ENCODE assay signal across 13 cellular contexts in genomic region chr13:44236370-44236769, GRCh38.
DNase-seq lines count a peak whose midpoint lies in the region; ATAC-seq and TF ChIP-seq lines count a peak whose summit lies in the region.
"Had no signal": no experiment of that assay in that cellular context is flagged by ENCODE, and none has a peak within 500 bp of the region (broad histone marks: within the 10 kb centered on the region; RNA-seq: fewer than 3 reads in every experiment).

No MANE protein-coding gene starts in this region.

- H3K4me1 ChIP-seq in GM23248 (ENCODE audit: insufficient read depth) (peaks cover 40% of the 10 kb centered on the region), spleen (peaks cover 0 to 14% (median 2%) of the 10 kb centered on the region in 6 donors)

- H3K9me3 ChIP-seq in GM23248 (ENCODE audit: low read depth), result no peaks in the 10 kb centered on the region
- no peaks in the 10 kb centered on the region for H3K9me3 ChIP-seq in spleen

- in situ Hi-C loops in GM23248 (cut with MboI), result no loop called here

- H3F3A ChIP-seq in GM23248 (ENCODE audit: insufficient read depth), result peaks cover 31% of the 10 kb centered on the region

- H3K9ac ChIP-seq in GM23248, result peak overlapping the region; percentile 74

- H3K36me3 ChIP-seq in GM23248 (ENCODE audit: low read depth) (no peaks in the 10 kb centered on the region), spleen (no peaks in the 10 kb centered on the region)

- no peak overlapping the region for H2AFZ ChIP-seq in GM23248

- TF ChIP-seq CTCF in dorsolateral prefrontal cortex (IDR thresholded peaks at IDR 0.05 in 54 of 56, conservative IDR thresholded peaks at IDR 0.05 in 2 of 56; ENCODE audit: low read depth in 1 of 56, partially characterized antibody in 56 of 56) (no peak), spleen (IDR thresholded peaks at IDR 0.05 in 8 of 11, conservative IDR thresholded peaks at IDR 0.05 in 3 of 11) (no peak)

- ATAC-seq in HG03342 (IDR thresholded peaks at IDR 0.05; ENCODE audit: unreplicated experiment) (no peak), HG03108 (IDR thresholded peaks at IDR 0.05; ENCODE audit: unreplicated experiment) (no peak)

- no peaks in the 10 kb centered on the region for H3K79me2 ChIP-seq in GM23248 (ENCODE audit: insufficient read depth)

- peak overlapping the region; percentile 90 for H3K27ac ChIP-seq in GM23248
- H3K27ac ChIP-seq in dorsolateral prefrontal cortex, result peak overlapping the region in 58 of 59 donors; percentile 81 to 99 (median 93)
- H3K27ac ChIP-seq in layer of hippocampus (ENCODE audit: low read depth, low read length), result peak overlapping the region; percentile 77
- peak overlapping the region in 6 of 8 donors; percentile 9 to 66 (median 52) for H3K27ac ChIP-seq in spleen
- H3K27ac ChIP-seq: SK-N-MC had no signal

- DNase-seq in GM23248, result peak; percentile 77
- DNase-seq in dorsolateral prefrontal cortex, result no peak
- DNase-seq in spleen, result no peak
- no peak for DNase-seq in pons (ENCODE audit: low spot score)
- no peak for DNase-seq in DMS53 treated with DMSO at 0.1 percent for 48 hours (lab: John Stamatoyannopoulos, UW; ENCODE audit: unreplicated experiment)
- DNase-seq: activated CD4-positive, CD25-positive, alpha-beta regulatory T cell treated with anti-CD3 and anti-CD28 coated beads, Interleukin-2, amount 50 U/mL, for 72 hours; naive B cell; NCI-H1417 treated with DMSO at 0.1 percent for 48 hours; NCI-H82 had no signal

- H3K27me3 ChIP-seq in GM23248 (replicated peaks; ENCODE audit: insufficient read depth), result no peaks in the 10 kb centered on the region
- no peaks in the 10 kb centered on the region for H3K27me3 ChIP-seq in dorsolateral prefrontal cortex
- H3K27me3 ChIP-seq in layer of hippocampus (ENCODE audit: control insufficient read depth, insufficient read depth, low read length), result no peaks in the 10 kb centered on the region
- H3K27me3 ChIP-seq in spleen (replicated peaks in 1 of 7), result no peaks in the 10 kb centered on the region

- intact Hi-C loops in dorsolateral prefrontal cortex (cut with DNase I) (loop anchor here in 1 of 2 donors (2.0 kb wide), 1 partner anchor 200 kb away; no protein-coding TSS in a partner anchor), spleen (cut with DNase I; ENCODE audit: low total_unique reads) (no loop called here)

- H4K20me1 ChIP-seq in GM23248 (ENCODE audit: insufficient read depth), result no peaks in the 10 kb centered on the region

- no peak overlapping the region for H3K4me3 ChIP-seq in GM23248
- H3K4me3 ChIP-seq in dorsolateral prefrontal cortex, result peak overlapping the region in 2 of 59 donors; percentile 4 to 21
- H3K4me3 ChIP-seq in spleen, result no peak overlapping the region
- H3K4me3 ChIP-seq: SK-N-MC had no signal

- TF ChIP-seq POLR2A in spleen (IDR thresholded peaks at IDR 0.05), result no peak

- no peaks in the 10 kb centered on the region for H3K9me2 ChIP-seq in GM23248 (ENCODE audit: insufficient read depth)

- 32 to 42% methylated on average over 1 of the region's 1 CpG for WGBS in GM23248 (ENCODE audit: low coverage in 1 of 2, low lambda C conversion rate in 2 of 2, missing lambda C conversion rate in 2 of 2), 2 experiments
- WGBS in spleen, 5 donors, result 87 to 97% (median 93%) methylated on average over 1 of the region's 1 CpG

- H3K4me2 ChIP-seq in GM23248 (ENCODE audit: unreplicated experiment), result peak overlapping the region; percentile 68
